Comparison of ENCODE assay signal across 16 cellular contexts in the genomic region with DNA sequence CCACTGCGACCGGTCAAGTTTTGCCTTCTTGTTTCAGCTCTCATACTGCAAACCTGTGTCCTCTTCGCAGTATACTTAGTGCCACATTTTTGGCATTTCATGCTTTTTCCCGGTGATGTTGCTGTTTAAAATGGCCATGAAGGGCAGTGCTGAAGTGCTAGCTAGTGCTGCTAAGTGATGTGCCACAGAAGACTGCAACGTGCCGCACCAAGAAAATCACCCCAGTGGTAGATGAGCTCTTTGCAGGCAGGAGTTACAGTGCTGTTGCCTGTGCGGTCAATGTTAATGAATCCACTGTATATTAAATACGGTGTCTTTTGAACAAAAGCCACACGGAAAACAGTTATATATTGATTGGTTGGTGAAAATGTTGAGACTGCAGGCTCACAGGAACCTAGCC.
DNase-seq lines count a peak whose midpoint lies in the region; ATAC-seq and TF ChIP-seq lines count a peak whose summit lies in the region.
"Had no signal": no experiment of that assay in that cellular context is flagged by ENCODE, and none has a peak within 500 bp of the region (broad histone marks: within the 10 kb centered on the region; RNA-seq: fewer than 3 reads in every experiment).

No MANE protein-coding gene starts in this region.

- H3K9ac ChIP-seq in neuronal stem cell (ENCODE audit: low read depth, low read length, poor library complexity), result no peak overlapping the region

- H3K36me3 ChIP-seq in GM23338 (ENCODE audit: insufficient read depth), result no peaks in the 10 kb centered on the region
- H3K36me3 ChIP-seq in Panc1 (ENCODE audit: control insufficient read depth, insufficient read depth, low read length), result no peaks in the 10 kb centered on the region
- no peaks in the 10 kb centered on the region for H3K36me3 ChIP-seq in neuronal stem cell (replicated peaks in 1 of 2; ENCODE audit: control insufficient read depth in 2 of 2, insufficient read depth in 2 of 2, low read length in 2 of 2)
- no peaks in the 10 kb centered on the region for H3K36me3 ChIP-seq in heart left ventricle
- H3K36me3 ChIP-seq: BE2C, SJCRH30 had no signal

- H3K4me2 ChIP-seq in GM23338 (no peak overlapping the region), neuronal stem cell (ENCODE audit: insufficient read depth, low read length, poor library complexity, severe bottlenecking) (no peak overlapping the region)
- H3K4me2 ChIP-seq: PC-9 had no signal

- no peak overlapping the region for H2BK12ac ChIP-seq in neuronal stem cell (ENCODE audit: low read length)

- no peak overlapping the region for H2BK15ac ChIP-seq in neuronal stem cell (ENCODE audit: low read length)

- no peaks in the 10 kb centered on the region for H3K79me1 ChIP-seq in neuronal stem cell (ENCODE audit: low read depth, low read length)

- BruUV-seq in Panc1 (replicated peaks; lab: Mats Ljungman, UMichigan), result no TSS peak

- H3K36me3 Mint-ChIP-seq in GM23338 (ENCODE audit: low read depth), result no peaks in the 10 kb centered on the region; the same call in 2 of the 3 replicates
- H3K36me3 Mint-ChIP-seq in effector memory CD8-positive, alpha-beta T cell (ENCODE audit: insufficient read depth), result peaks cover 46% of the 10 kb centered on the region
- H3K36me3 Mint-ChIP-seq: CD4-positive, CD25-positive, alpha-beta regulatory T cell had no signal

- CTCF ChIA-PET in Panc1 (lab: Charles Lee), result interaction anchor here (1.2 kb wide), 1 partner anchor 688 kb away, joined by 3 read pairs; no protein-coding TSS in a partner anchor

- no peak overlapping the region for H3K27ac Mint-ChIP-seq in GM23338
- peak overlapping the region; percentile 36 to 68 for H3K27ac Mint-ChIP-seq in effector memory CD8-positive, alpha-beta T cell
- H3K27ac Mint-ChIP-seq: CD4-positive, CD25-positive, alpha-beta regulatory T cell had no signal

- no peaks in the 10 kb centered on the region for H3K9me2 ChIP-seq in GM23338 (ENCODE audit: insufficient read depth)

- no peaks in the 10 kb centered on the region for H4K20me1 ChIP-seq in GM23338 (replicated peaks; ENCODE audit: insufficient read depth)

- H4K8ac ChIP-seq in neuronal stem cell (ENCODE audit: low read depth, low read length), result no peak overlapping the region

- no peak for TF ChIP-seq POLR2A in heart left ventricle (IDR thresholded peaks at IDR 0.05)

- TF ChIP-seq CTCF in GM23338 (conservative IDR thresholded peaks at IDR 0.05; ENCODE audit: low read depth in 2 of 2) (peak; percentile 4 to 26; a peak in 2 of 4 replicates), Panc1 (IDR thresholded peaks at IDR 0.05) (no peak), heart left ventricle (IDR thresholded peaks at IDR 0.05) (no peak)

- in situ Hi-C loops in Panc1 (cut with HindIII; ENCODE audit: low pct_unique_long_range_greater_than_20kb, low sequenced_read_pairs), result no loop called here

- H3K23ac ChIP-seq in neuronal stem cell (ENCODE audit: low read depth, low read length, poor library complexity), result no peak overlapping the region

- H3K27me3 ChIP-seq in GM23338 (ENCODE audit: insufficient read depth), result no peaks in the 10 kb centered on the region
- no peaks in the 10 kb centered on the region for H3K27me3 ChIP-seq in Panc1 (ENCODE audit: control insufficient read depth, insufficient read depth, low read length)
- H3K27me3 ChIP-seq in neuronal stem cell (ENCODE audit: control insufficient read depth in 3 of 3, insufficient read depth in 3 of 3, low read depth in 1 of 3, low read length in 3 of 3), result no peaks in the 10 kb centered on the region
- H3K27me3 ChIP-seq in heart left ventricle, result no peaks in the 10 kb centered on the region
- H3K27me3 ChIP-seq: BE2C, SJCRH30 had no signal

- H4K91ac ChIP-seq in neuronal stem cell (ENCODE audit: low read depth, low read length, poor library complexity), result no peak overlapping the region

- intact Hi-C loops in Panc1 (cut with micrococcal nuclease; ENCODE audit: unreplicated experiment), result no loop called here
- intact Hi-C loops in heart left ventricle (cut with DNase I), result no loop called here
- intact Hi-C loops in left cardiac atrium (cut with DNase I), result no loop called here

- H3K4me1 Mint-ChIP-seq in GM23338, result peaks cover 6% of the 10 kb centered on the region
- peaks cover 0 to 7% of the 10 kb centered on the region in 2 donors for H3K4me1 Mint-ChIP-seq in effector memory CD8-positive, alpha-beta T cell (ENCODE audit: low read depth in 2 of 2)
- H3K4me1 Mint-ChIP-seq: CD4-positive, CD25-positive, alpha-beta regulatory T cell had no signal

- no peak overlapping the region for H3K4me3 Mint-ChIP-seq in GM23338
- H3K4me3 Mint-ChIP-seq in effector memory CD8-positive, alpha-beta T cell, result peak overlapping the region in 1 of 2 donors; percentile 16
- H3K4me3 Mint-ChIP-seq: CD4-positive, CD25-positive, alpha-beta regulatory T cell had no signal

- no peaks in the 10 kb centered on the region; the same call in 1 of the 2 replicates for H3K9me3 ChIP-seq in Panc1 (ENCODE audit: control insufficient read depth, insufficient read depth, low read depth, low read length)
- no peaks in the 10 kb centered on the region for H3K9me3 ChIP-seq in neuronal stem cell (replicated peaks in 1 of 2; ENCODE audit: control insufficient read depth in 2 of 2, insufficient read depth in 1 of 2, low read depth in 1 of 2, low read length in 2 of 2)
- H3K9me3 ChIP-seq in heart left ventricle, result no peaks in the 10 kb centered on the region
- H3K9me3 ChIP-seq: BE2C, SJCRH30 had no signal

- peaks cover 3% of the 10 kb centered on the region; the same call in 1 of the 3 replicates for H3K9me3 Mint-ChIP-seq in GM23338
- H3K9me3 Mint-ChIP-seq in effector memory CD8-positive, alpha-beta T cell, result peaks cover 0 to 2% of the 10 kb centered on the region in 2 donors

- POLR2A ChIA-PET in Panc1 (lab: Charles Lee), result no interaction called here

- H3K27ac ChIP-seq in GM23338 (ENCODE audit: low read depth) (no peak overlapping the region), Panc1 (ENCODE audit: low read length) (no peak overlapping the region), neuronal stem cell (replicated peaks; ENCODE audit: low read length) (no peak overlapping the region), heart left ventricle (no peak overlapping the region)
- H3K27ac ChIP-seq: PC-9, SJCRH30 had no signal

- H2BK5ac ChIP-seq in neuronal stem cell (ENCODE audit: low read length), result no peak overlapping the region

- no peaks in the 10 kb centered on the region for H3F3A ChIP-seq in GM23338 (replicated peaks; ENCODE audit: low read depth)

- no peak overlapping the region for H3K14ac ChIP-seq in neuronal stem cell (ENCODE audit: low read length)

- no peak overlapping the region for H3K18ac ChIP-seq in neuronal stem cell (ENCODE audit: low read length)

- no peak overlapping the region for H3K4ac ChIP-seq in neuronal stem cell (ENCODE audit: low read length)

- H2AFZ ChIP-seq in GM23338 (peak overlapping the region; percentile 3; the same call in 1 of the 2 replicates), neuronal stem cell (ENCODE audit: low read length) (peak overlapping the region; percentile 26)
- H2AFZ ChIP-seq: PC-9 had no signal

- no CpG with 5 or more reads among the region's 9 CpGs for WGBS in neuronal stem cell (ENCODE audit: extremely low coverage in 2 of 2, insufficient read length in 2 of 2, insufficient replicate concordance in 1 of 2), 2 donors
- 76 to 81% (median 80%) methylated on average over 9 of the region's 9 CpGs for WGBS in heart left ventricle, 4 donors

- peaks cover 7% of the 10 kb centered on the region for H3K27me3 Mint-ChIP-seq in GM23338 (ENCODE audit: insufficient read depth, low read depth, poor library complexity)
- H3K27me3 Mint-ChIP-seq in effector memory CD8-positive, alpha-beta T cell, result no peaks in the 10 kb centered on the region

- H3K4me1 ChIP-seq in GM23338 (ENCODE audit: insufficient read depth) (peaks cover 5% of the 10 kb centered on the region; the same call in 1 of the 2 replicates), Panc1 (ENCODE audit: control insufficient read depth, insufficient read depth, low read length) (peaks cover 9% of the 10 kb centered on the region), neuronal stem cell (ENCODE audit: control insufficient read depth in 2 of 2, insufficient read depth in 1 of 2, low read depth in 1 of 2, low read length in 2 of 2) (peaks cover 0 to 3% of the 10 kb centered on the region in 2 donors), heart left ventricle (no peaks in the 10 kb centered on the region)
- H3K4me1 ChIP-seq: BE2C had no signal

- no peak overlapping the region for H2AK5ac ChIP-seq in neuronal stem cell (ENCODE audit: low read depth, low read length)

- H3K4me3 ChIP-seq in GM23338, result no peak overlapping the region
- no peak overlapping the region for H3K4me3 ChIP-seq in Panc1 (ENCODE audit: low read depth in 2 of 2, low read length in 2 of 2)
- H3K4me3 ChIP-seq in neuronal stem cell (ENCODE audit: low read length in 2 of 2), result no peak overlapping the region
- no peak overlapping the region for H3K4me3 ChIP-seq in heart left ventricle
- H3K4me3 ChIP-seq: PC-9, SJCRH30 had no signal

- ATAC-seq in GM23338, result peak; percentile 92
- ATAC-seq in Panc1, result peak; percentile 66
- no peak for ATAC-seq in effector memory CD8-positive, alpha-beta T cell (replicated peaks)
- no peak for ATAC-seq in heart left ventricle
- ATAC-seq in left cardiac atrium, result no peak

- no peak overlapping the region for H2BK120ac ChIP-seq in neuronal stem cell (ENCODE audit: low read depth, low read length)

- peak; percentile 57 for DNase-seq in GM23338 (ENCODE audit: low spot score)
- no peak for DNase-seq in Panc1 (ENCODE audit: low read depth, low spot score)
- DNase-seq in effector memory CD8-positive, alpha-beta T cell, result no peak
- no peak for DNase-seq in neuronal stem cell (ENCODE audit: low spot score)
- no peak for DNase-seq in heart left ventricle
- DNase-seq in NCI-H2081 (lab: John Stamatoyannopoulos, UW), result no peak
- DNase-seq in left cardiac atrium, result no peak
- DNase-seq: BE2C; CD4-positive, CD25-positive, alpha-beta regulatory T cell; COR-L47; GDM1; NCI-H1105; NCI-H2107; NCI-H510A treated with DMSO at 0.1 percent for 48 hours; SJCRH30 had no signal

- no peaks in the 10 kb centered on the region for H3K79me2 ChIP-seq in GM23338 (replicated peaks; ENCODE audit: insufficient read depth)

TF ChIP-seq in GM23338, 12 proteins besides CTCF, POLR2A, EP300 and RAD21 (continues in another document):
- TF ChIP-seq EZH2 (IDR thresholded peaks at IDR 0.05; ENCODE audit: low read depth, unreplicated experiment) (no peak), EZH2phosphoT487 (IDR thresholded peaks at IDR 0.05; ENCODE audit: unreplicated experiment) (no peak)

Comparison
In these comparisons a context has a peak if more than half of its experiments do, and no peak if none do; other contexts are left out.
1. ATAC-seq: peak in GM23338 (single experiment) and Panc1 (single experiment); none in effector memory CD8-positive, alpha-beta T cell (single experiment), heart left ventricle (0 of 4) and left cardiac atrium (0 of 2).
2. CTCF ChIP-seq: peak in GM23338 (2 of 2); none in Panc1 (single experiment) and heart left ventricle (0 of 12).